21 cellular contexts compared by ENCODE assay signal in the genomic region with DNA sequence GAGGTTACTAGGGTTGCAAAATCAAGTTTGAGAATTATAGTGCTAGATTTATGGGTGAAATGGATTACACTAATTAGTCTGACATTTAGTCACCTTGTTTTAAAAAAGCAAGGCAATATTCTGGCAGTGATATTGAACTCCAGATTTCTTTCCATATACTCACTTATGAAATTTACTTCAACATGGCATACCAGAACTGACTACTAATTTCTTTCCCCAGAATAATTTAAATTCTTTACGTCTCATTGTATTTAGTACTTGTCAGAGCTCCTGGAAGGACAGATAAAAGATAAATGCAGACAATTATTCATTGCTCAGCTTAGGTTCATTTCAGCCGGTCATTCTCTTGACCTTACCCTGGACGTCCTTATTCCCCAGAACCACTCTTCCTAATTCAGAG. TPM values are rescaled to one million over a fixed set of nuclear protein-coding genes. Genes with fewer than 3 reads are reported as not detected.
DNase-seq lines count a peak whose midpoint lies in the region; ATAC-seq, FAIRE-seq and TF ChIP-seq lines count a peak whose summit lies in the region.
"Had no signal": no experiment of that assay in that cellular context is flagged by ENCODE, and none has a peak within 500 bp of the region (broad histone marks: within the 10 kb centered on the region; RNA-seq: fewer than 3 reads in every experiment).

No MANE protein-coding gene starts in this region.

- peak overlapping the region; percentile 20; the same call in 1 of the 2 replicates for H3K4me2 ChIP-seq in IMR-90 (ENCODE audit: low read depth, low read length)
- no peak overlapping the region for H3K4me2 ChIP-seq in astrocyte (ENCODE audit: low read length)
- H3K4me2 ChIP-seq in hepatocyte: no peak overlapping the region

- H3K27me3 Mint-ChIP-seq in astrocyte (ENCODE audit: low read depth, unreplicated experiment): no peaks in the 10 kb centered on the region

- peak overlapping the region; percentile 62 for H4K91ac ChIP-seq in IMR-90 (ENCODE audit: insufficient read depth, low read depth, low read length)

- peaks cover 5% of the 10 kb centered on the region for H3K36me3 Mint-ChIP-seq in astrocyte (ENCODE audit: low read depth, unreplicated experiment)
- H3K36me3 Mint-ChIP-seq: CD8-positive, alpha-beta T cell had no signal

- H3K9me3 ChIP-seq in IMR-90 (ENCODE audit: control insufficient read depth, insufficient read depth, low read length) (peaks cover 5% of the 10 kb centered on the region), astrocyte (ENCODE audit: insufficient read depth, low read depth, low read length) (no peaks in the 10 kb centered on the region), hepatocyte (ENCODE audit: low read depth) (no peaks in the 10 kb centered on the region)
- H3K9me3 ChIP-seq: BE2C, SJCRH30 had no signal

- peak overlapping the region; percentile 10; the same call in 1 of the 2 replicates for H3K27ac ChIP-seq in IMR-90 (ENCODE audit: insufficient read depth, low read length)
- no peak overlapping the region for H3K27ac ChIP-seq in astrocyte (ENCODE audit: low read depth, low read length)
- no peak overlapping the region for H3K27ac ChIP-seq in hepatocyte
- H3K27ac ChIP-seq: SJCRH30 had no signal

- no TSS peak for BruUV-seq in IMR-90 (replicated peaks; lab: Mats Ljungman, UMichigan)

- no peak overlapping the region for H3K27ac Mint-ChIP-seq in astrocyte (ENCODE audit: unreplicated experiment)
- H3K27ac Mint-ChIP-seq: CD8-positive, alpha-beta T cell had no signal

- DNase-seq in EL (peak; percentile 81), IMR-90 (no peak), astrocyte (ENCODE audit: low read depth) (peak; percentile 57), retinal pigment epithelial cell (ENCODE audit: low read depth) (peak; percentile 55), hepatocyte (ENCODE audit: low spot score) (no peak), DMS53 treated with DMSO at 0.1 percent for 48 hours (lab: John Stamatoyannopoulos, UW; ENCODE audit: unreplicated experiment) (no peak), kidney tubule cell (ENCODE audit: low spot score) (no peak), CD1c-positive myeloid dendritic cell (ENCODE audit: extremely low spot score) (no peak)
- DNase-seq: ACHN; BE2C; CD8-positive, alpha-beta T cell; DND-41; NCI-H1105 treated with DMSO at 0.1 percent for 48 hours; NCI-H1694 treated with DMSO at 0.1 percent for 48 hours; NCI-H526 treated with DMSO at 0.1 percent for 48 hours; NK-92 treated with Interleukin-12 subunit alpha and Interleukin-12 subunit beta, amount 100 ng/mL, for 24 hours; RPMI8226; SJCRH30 had no signal

- in situ Hi-C loops in IMR-90 (cut with MboI; ENCODE audit: low sequenced_read_pairs): loop anchor here (10.0 kb wide), 1 partner anchor 216 kb away; a partner anchor contains a TSS

- H3K23ac ChIP-seq in IMR-90 (ENCODE audit: low read depth, low read length): peak overlapping the region; percentile 64; the same call in 1 of the 2 replicates

- no peaks in the 10 kb centered on the region for H3K27me3 ChIP-seq in IMR-90 (ENCODE audit: control insufficient read depth, insufficient read depth, low read length)
- H3K27me3 ChIP-seq in astrocyte (ENCODE audit: insufficient read depth, low read length): no peaks in the 10 kb centered on the region
- H3K27me3 ChIP-seq in hepatocyte: no peaks in the 10 kb centered on the region
- H3K27me3 ChIP-seq: SJCRH30 had no signal

- H3K4me3 ChIP-seq in IMR-90 (ENCODE audit: insufficient read depth, low read depth, low read length): no peak overlapping the region
- no peak overlapping the region for H3K4me3 ChIP-seq in astrocyte (ENCODE audit: insufficient read depth, low read depth, low read length)
- H3K4me3 ChIP-seq in retinal pigment epithelial cell (ENCODE audit: low read length): no peak overlapping the region
- no peak overlapping the region for H3K4me3 ChIP-seq in hepatocyte
- H3K4me3 ChIP-seq: SJCRH30 had no signal

- H3K79me1 ChIP-seq in IMR-90 (ENCODE audit: low read depth in 1 of 2, low read length in 2 of 2): peaks cover 0 to 20% of the 10 kb centered on the region in 2 experiments; a peak in 2 of 4 replicates

- no peak overlapping the region for H2AK9ac ChIP-seq in IMR-90 (replicated peaks; ENCODE audit: low read depth, low read length, poor library complexity)

- no peak overlapping the region for H3K4me3 Mint-ChIP-seq in astrocyte (ENCODE audit: unreplicated experiment)
- H3K4me3 Mint-ChIP-seq: CD8-positive, alpha-beta T cell had no signal

- peak overlapping the region in 1 of 2 experiments; percentile 44; a peak in 2 of 4 replicates for H4K8ac ChIP-seq in IMR-90 (ENCODE audit: low read depth in 2 of 2, low read length in 2 of 2)

- peak overlapping the region; percentile 86 for H2BK120ac ChIP-seq in IMR-90 (ENCODE audit: low read depth, low read length)

- peak overlapping the region; percentile 56 for H2BK5ac ChIP-seq in IMR-90 (ENCODE audit: low read depth, low read length, poor library complexity, severe bottlenecking)

- peak overlapping the region; percentile 20; the same call in 1 of the 2 replicates for H3K18ac ChIP-seq in IMR-90 (ENCODE audit: low read depth, low read length)

- dilution Hi-C loops in IMR-90 (cut with HindIII; ENCODE audit: low sequenced_read_pairs, unreplicated experiment): no loop called here

- peak overlapping the region; percentile 52; the same call in 1 of the 2 replicates for H4K5ac ChIP-seq in IMR-90 (ENCODE audit: low read depth, low read length)

- H3K56ac ChIP-seq in IMR-90 (ENCODE audit: extremely low read depth, insufficient read depth, low read length): no peak overlapping the region

- peaks cover 2% of the 10 kb centered on the region for H3K4me1 Mint-ChIP-seq in astrocyte (ENCODE audit: low read depth, unreplicated experiment)

- intact Hi-C loops in IMR-90 (cut with micrococcal nuclease): loop anchor here (5.0 kb wide), 2 partner anchors 419 to 434 kb away; a partner anchor contains a TSS

- H3K79me2 ChIP-seq in astrocyte (ENCODE audit: insufficient read depth, low read length) (no peaks in the 10 kb centered on the region), hepatocyte (no peaks in the 10 kb centered on the region)

- peak overlapping the region; percentile 87; the same call in 1 of the 2 replicates for H2BK20ac ChIP-seq in IMR-90 (ENCODE audit: low read depth, low read length)

- H3K4ac ChIP-seq in IMR-90 (ENCODE audit: low read depth, low read length): peak overlapping the region; percentile 76; the same call in 1 of the 2 replicates

- no peak for TF ChIP-seq POLR2A in IMR-90 (IDR thresholded peaks at IDR 0.05; ENCODE audit: low read depth, low read length)

- TF ChIP-seq CTCF in IMR-90 (conservative IDR thresholded peaks at IDR 0.05; ENCODE audit: low read depth, low read length): no peak
- TF ChIP-seq CTCF in astrocyte (IDR thresholded peaks at IDR 0.05; ENCODE audit: insufficient read depth, low read depth, low read length): no peak
- no peak for TF ChIP-seq CTCF in retinal pigment epithelial cell (conservative IDR thresholded peaks at IDR 0.05; ENCODE audit: low read depth, low read length)
- TF ChIP-seq CTCF in hepatocyte (IDR thresholded peaks at IDR 0.05; ENCODE audit: poor library complexity): no peak

- WGBS in IMR-90 (ENCODE audit: extremely low coverage in 2 of 2, insufficient read length in 1 of 2), 2 experiments: 0% methylated on average over 2 of the region's 3 CpGs; no CpG with 5 or more reads in 1 of the 2 experiments
- 85% methylated on average over 3 of the region's 3 CpGs for WGBS in hepatocyte (ENCODE audit: low lambda C conversion rate, missing lambda C conversion rate)

- H3K9me1 ChIP-seq in IMR-90 (ENCODE audit: insufficient read depth, low read length): peaks cover 19% of the 10 kb centered on the region

- peak; percentile 65 for FAIRE-seq in astrocyte (lab: Jason Lieb, UNC)
- FAIRE-seq: D721Med, GM19239, HTR-8/SVneo had no signal

- peak overlapping the region; percentile 9; the same call in 1 of the 2 replicates for H2AK5ac ChIP-seq in IMR-90 (ENCODE audit: low read depth, low read length)

- H3K9me3 Mint-ChIP-seq in astrocyte (ENCODE audit: unreplicated experiment): peaks cover 3% of the 10 kb centered on the region
- H3K9me3 Mint-ChIP-seq: CD8-positive, alpha-beta T cell had no signal

- H3K36me3 ChIP-seq in IMR-90 (ENCODE audit: control insufficient read depth, insufficient read depth, low read length): peaks cover 13% of the 10 kb centered on the region
- peaks cover 16% of the 10 kb centered on the region for H3K36me3 ChIP-seq in astrocyte (ENCODE audit: insufficient read depth, low read length)
- no peaks in the 10 kb centered on the region for H3K36me3 ChIP-seq in hepatocyte (replicated peaks; ENCODE audit: insufficient read depth, low read depth)
- H3K36me3 ChIP-seq: BE2C, SJCRH30 had no signal

- H3K9ac ChIP-seq in IMR-90 (ENCODE audit: low read depth, low read length) (no peak overlapping the region), astrocyte (ENCODE audit: low read length) (no peak overlapping the region)

- peak overlapping the region; percentile 65 for H3K14ac ChIP-seq in IMR-90 (replicated peaks; ENCODE audit: low read depth, low read length)

- TF ChIP-seq RAD21 in IMR-90 (IDR thresholded peaks at IDR 0.05; ENCODE audit: low read length): no peak

- H2BK15ac ChIP-seq in IMR-90 (ENCODE audit: low read depth, low read length): peak overlapping the region; percentile 4; the same call in 1 of the 3 replicates

- ATAC-seq in IMR-90 (ENCODE audit: low read depth): peak; percentile 28
- ATAC-seq: CD8-positive, alpha-beta T cell had no signal

- POLR2A ChIA-PET in IMR-90 (lab: Charles Lee; ENCODE audit: unreplicated experiment): no interaction called here

- H4K20me1 ChIP-seq in IMR-90 (ENCODE audit: insufficient read depth, low read length) (no peaks in the 10 kb centered on the region), astrocyte (ENCODE audit: insufficient read depth, low read length) (no peaks in the 10 kb centered on the region), hepatocyte (ENCODE audit: insufficient read depth, poor library complexity, severe bottlenecking) (no peaks in the 10 kb centered on the region)

- H3K4me1 ChIP-seq in IMR-90 (ENCODE audit: control insufficient read depth, insufficient read depth, low read length) (peaks cover 21% of the 10 kb centered on the region), astrocyte (ENCODE audit: insufficient read depth, low read length) (peaks cover 18% of the 10 kb centered on the region), hepatocyte (ENCODE audit: insufficient read depth) (no peaks in the 10 kb centered on the region)
- H3K4me1 ChIP-seq: BE2C had no signal

- H3K9me2 ChIP-seq in hepatocyte (replicated peaks; ENCODE audit: insufficient read depth): no peaks in the 10 kb centered on the region

- CTCF ChIA-PET in IMR-90 (lab: Yijun Ruan, JAX): interaction anchor here (0.6 to 1.3 kb wide), 3 partner anchors 8 to 197 kb away, joined by 3 to 7 read pairs (median 4); no protein-coding TSS in a partner anchor

- H2AFZ ChIP-seq in IMR-90 (replicated peaks; ENCODE audit: low read length, poor library complexity): no peak overlapping the region
- no peak overlapping the region for H2AFZ ChIP-seq in astrocyte (ENCODE audit: low read depth, low read length)
- H2AFZ ChIP-seq in hepatocyte: no peak overlapping the region

RNA-seq across cellular contexts. Expression of a gene that starts 24.3 kb away (rescaled TPM):
- total RNA-seq in IMR-90 (2012; rRNA removed) (137 and 570 TPM in 2 replicates), astrocyte (57.6 and 71.7 TPM in 2 replicates), hepatocyte (39.9 and 67.3 TPM in 2 replicates)
- polyA plus RNA-seq in IMR-90 (2012; rRNA removed) (106 and 201 TPM in 2 replicates), hepatocyte (51.1 and 52.6 TPM in 2 replicates)
- polyA plus RNA-seq in IMR-90 (2012; cell fraction: cytosol; rRNA removed): 69.6 and 82.0 TPM in 2 replicates
- polyA plus RNA-seq in IMR-90 (2012; cell fraction: nucleus; rRNA removed; ENCODE audit: low replicate concordance): 81.8 and 230 TPM in 2 replicates

Comparison
In these comparisons a context has a peak if more than half of its experiments do, and no peak if none do; other contexts are left out.
1. DNase-seq: peak in EL (single experiment), astrocyte (single experiment) and retinal pigment epithelial cell (single experiment); none in IMR-90 (single experiment), hepatocyte (single experiment), DMS53 treated with DMSO at 0.1 percent for 48 hours (single experiment), kidney tubule cell (single experiment) and CD1c-positive myeloid dendritic cell (single experiment).